18 cellular contexts compared by ENCODE assay signal in genomic region chr7:36131026-36131425, GRCh38.
"Had no signal": no experiment of that assay in that cellular context is flagged by ENCODE, and none has a peak within 500 bp of the region (broad histone marks: within the 10 kb centered on the region; RNA-seq: fewer than 3 reads in every experiment).

No MANE protein-coding gene starts in this region.

- H3K9me3 ChIP-seq: body of pancreas, thoracic aorta had no signal

- H3K4me1 Mint-ChIP-seq: activated B cell treated with CpG ODN at 0.5 μM for 24 hours had no signal

- H3K4me3 ChIP-seq: body of pancreas, thoracic aorta had no signal

- H3K36me3 Mint-ChIP-seq: activated naive CD4-positive, alpha-beta T cell treated with anti-CD3 and anti-CD28 coated beads, Interleukin-2, amount 50 U/mL, for 72 hours; natural killer cell treated with Interleukin-12 subunit alpha and Interleukin-12 subunit beta and Interleukin-15 and Interleukin-18, amount 100 ng/mL, for 72 hours had no signal

- ATAC-seq: activated CD8-positive, alpha-beta T cell treated with anti-CD3 and anti-CD28 coated beads for 36 hours; activated naive CD4-positive, alpha-beta T cell treated with anti-CD3 and anti-CD28 coated beads, Interleukin-2, amount 50 U/mL, for 72 hours; activated T-cell treated with anti-CD3 and anti-CD28 coated beads, Interleukin-2, amount 50 U/mL, for 72 hours; body of pancreas; left lobe of liver; natural killer cell treated with Interleukin-12 subunit alpha and Interleukin-12 subunit beta and Interleukin-15 and Interleukin-18, amount 100 ng/mL, for 72 hours; sciatic nerve had no signal

- H3K27me3 Mint-ChIP-seq: activated CD8-positive, alpha-beta T cell treated with anti-CD3 and anti-CD28 coated beads for 36 hours had no signal

- H3K36me3 ChIP-seq: thoracic aorta had no signal

- H3K27ac ChIP-seq: thoracic aorta had no signal

- H3K4me3 Mint-ChIP-seq: activated B cell treated with CpG ODN at 0.5 μM for 24 hours; activated CD8-positive, alpha-beta T cell treated with anti-CD3 and anti-CD28 coated beads for 36 hours; activated T-cell treated with anti-CD3 and anti-CD28 coated beads, Interleukin-2, amount 50 U/mL, for 72 hours; natural killer cell treated with Interleukin-12 subunit alpha and Interleukin-12 subunit beta and Interleukin-15 and Interleukin-18, amount 100 ng/mL, for 72 hours had no signal

- H3K9me3 Mint-ChIP-seq: activated B cell treated with CpG ODN at 0.5 μM for 24 hours; activated CD8-positive, alpha-beta T cell treated with anti-CD3 and anti-CD28 coated beads for 36 hours; activated naive CD4-positive, alpha-beta T cell treated with anti-CD3 and anti-CD28 coated beads, Interleukin-2, amount 50 U/mL, for 72 hours; activated T-cell treated with anti-CD3 and anti-CD28 coated beads, Interleukin-2, amount 50 U/mL, for 72 hours; natural killer cell treated with Interleukin-12 subunit alpha and Interleukin-12 subunit beta and Interleukin-15 and Interleukin-18, amount 100 ng/mL, for 72 hours had no signal

- DNase-seq: activated B cell treated with CpG ODN at 0.5 μM for 24 hours; activated CD4-positive, alpha-beta T cell treated with anti-CD3 and anti-CD28 coated beads for 48 hours; activated CD8-positive, alpha-beta memory T cell treated with anti-CD3 and anti-CD28 coated beads, Interleukin-2, amount 50 U/mL, for 4 hours; activated CD8-positive, alpha-beta T cell treated with anti-CD3 and anti-CD28 coated beads for 36 hours; activated gamma-delta T cell; activated T-cell treated with anti-CD3 and anti-CD28 coated beads, Interleukin-2, amount 50 U/mL, for 72 hours; amniotic stem cell; body of pancreas; effector memory CD4-positive, alpha-beta T cell; islet precursor cell; nucleus accumbens; stimulated activated CD4-positive, alpha-beta T cell treated with anti-CD3 and anti-CD28 coated beads, Interleukin-12 subunit alpha, Interleukin-12 subunit beta, amount 100 ng/mL, for 4 hours; stimulated activated CD4-positive, alpha-beta T cell treated with anti-CD3 and anti-CD28 coated beads, Interleukin-2, amount 100 ng/mL, for 24 hours had no signal

- H3K27ac Mint-ChIP-seq: activated B cell treated with CpG ODN at 0.5 μM for 24 hours; activated CD8-positive, alpha-beta T cell treated with anti-CD3 and anti-CD28 coated beads for 36 hours; activated naive CD4-positive, alpha-beta T cell treated with anti-CD3 and anti-CD28 coated beads, Interleukin-2, amount 50 U/mL, for 72 hours; activated T-cell treated with anti-CD3 and anti-CD28 coated beads, Interleukin-2, amount 50 U/mL, for 72 hours; natural killer cell treated with Interleukin-12 subunit alpha and Interleukin-12 subunit beta and Interleukin-15 and Interleukin-18, amount 100 ng/mL, for 72 hours had no signal

- H3K27me3 ChIP-seq: body of pancreas had no signal
